28 cellular contexts compared by ENCODE assay signal in the genomic region with DNA sequence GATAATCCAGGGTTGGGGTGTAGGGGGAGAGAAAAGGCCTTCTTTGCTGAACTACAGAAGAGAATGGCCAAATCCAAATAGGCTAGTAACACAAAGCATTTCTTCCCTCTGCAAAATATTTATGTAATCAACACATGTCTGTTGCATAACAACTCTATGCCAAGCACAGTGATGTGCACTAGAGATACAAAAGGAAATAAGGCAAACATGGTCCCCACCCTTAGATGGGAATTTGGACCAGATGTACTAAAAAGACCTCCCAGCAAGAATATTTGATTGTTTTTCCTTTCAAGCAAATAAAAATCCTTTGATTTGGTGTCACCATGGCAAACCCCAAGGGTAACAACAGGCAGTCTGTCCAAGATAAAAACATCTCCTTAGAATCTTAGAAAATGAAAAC.
"Had no signal": no experiment of that assay in that cellular context is flagged by ENCODE, and none has a peak within 500 bp of the region (broad histone marks: within the 10 kb centered on the region; RNA-seq: fewer than 3 reads in every experiment).

No MANE protein-coding gene starts in this region.

- H3K27ac ChIP-seq: neural progenitor cell, ovary, parathyroid adenoma, psoas muscle, right lobe of liver, stomach, thoracic aorta, thyroid gland, tibial nerve, upper lobe of left lung, vagina had no signal

- H3K9me3 Mint-ChIP-seq: stimulated activated naive CD8-positive, alpha-beta T cell treated with anti-CD3 and anti-CD28 coated beads, Interleukin-15, Interleukin-2, amounts not matched to agents 100 ng/mL and 50 ng/mL, for 24 hours had no signal

- ATAC-seq: natural killer cell; psoas muscle; right cardiac atrium; right lobe of liver; stimulated activated effector memory CD8-positive, alpha-beta T cell treated with anti-CD3 and anti-CD28 coated beads, Interleukin-12 subunit alpha, Interleukin-12 subunit beta, amount 100 ng/mL, for 72 hours; stimulated activated naive B cell treated with anti-CD40 and anti-IgM and Interleukin-4, amounts not matched to agents 10 μg/mL and 1 μg/mL and 100 μg/mL, for 72 hours had no signal

- DNase-seq: natural killer cell; occipital lobe; ovary; posterior cingulate gyrus; psoas muscle; right cardiac atrium; right lobe of liver; small intestine; stimulated activated CD4-positive, alpha-beta T cell treated with anti-CD3 and anti-CD28 coated beads, Interleukin-15, amount 100 ng/mL, for 24 hours; stimulated activated CD4-positive, alpha-beta T cell treated with anti-CD3 and anti-CD28 coated beads, Interleukin-2, amount 100 ng/mL, for 24 hours; stimulated activated CD4-positive, alpha-beta T cell treated with anti-CD3 and anti-CD28 coated beads, Interleukin-2, amount 100 ng/mL, for 48 hours; stimulated activated CD4-positive, alpha-beta T cell treated with anti-CD3 and anti-CD28 coated beads, Interleukin-4, amount 100 ng/mL, for 24 hours; stimulated activated naive B cell treated with anti-CD40 and anti-IgM and Interleukin-4, amounts not matched to agents 10 μg/mL and 1 μg/mL and 100 μg/mL, for 72 hours; stimulated activated naive CD4-positive, alpha-beta T cell treated with Interleukin-2 at 50 U/mL for 16 hours; stomach; thyroid gland; trophoblast cell; upper lobe of left lung had no signal

- H3K36me3 ChIP-seq: neural progenitor cell, ovary, right lobe of liver, stomach, thoracic aorta, thyroid gland, tibial nerve, upper lobe of left lung, vagina had no signal

- H3K79me2 ChIP-seq: parathyroid adenoma had no signal

- H3K9me3 ChIP-seq: ovary, psoas muscle, right lobe of liver, stomach, thoracic aorta, thyroid gland, tibial nerve, upper lobe of left lung, vagina had no signal

- H3K27me3 ChIP-seq: neural progenitor cell, ovary, right lobe of liver, stomach, thyroid gland, tibial nerve, upper lobe of left lung, vagina had no signal

- H3K4me1 ChIP-seq: neural progenitor cell, parathyroid adenoma, psoas muscle, right lobe of liver, stomach, thyroid gland, tibial nerve, upper lobe of left lung had no signal

- H3K4me2 ChIP-seq: neural progenitor cell had no signal

- H3K9ac ChIP-seq: neural progenitor cell, parathyroid adenoma had no signal

- H3K4me3 ChIP-seq: neural progenitor cell, ovary, psoas muscle, right lobe of liver, stomach, thoracic aorta, thyroid gland, tibial nerve, upper lobe of left lung, vagina had no signal

- H3K27ac Mint-ChIP-seq: natural killer cell; nephron; neural progenitor cell; progenitor cell of endocrine pancreas; stimulated activated effector memory CD8-positive, alpha-beta T cell treated with anti-CD3 and anti-CD28 coated beads, Interleukin-12 subunit alpha, Interleukin-12 subunit beta, amount 100 ng/mL, for 72 hours; stimulated activated naive B cell treated with anti-CD40 and anti-IgM and Interleukin-4, amounts not matched to agents 10 μg/mL and 1 μg/mL and 100 μg/mL, for 72 hours; stimulated activated naive CD8-positive, alpha-beta T cell treated with anti-CD3 and anti-CD28 coated beads, Interleukin-15, Interleukin-2, amounts not matched to agents 100 ng/mL and 50 ng/mL, for 24 hours had no signal

- H3K36me3 Mint-ChIP-seq: natural killer cell; neural progenitor cell; stimulated activated effector memory CD8-positive, alpha-beta T cell treated with anti-CD3 and anti-CD28 coated beads, Interleukin-12 subunit alpha, Interleukin-12 subunit beta, amount 100 ng/mL, for 72 hours; stimulated activated naive B cell treated with anti-CD40 and anti-IgM and Interleukin-4, amounts not matched to agents 10 μg/mL and 1 μg/mL and 100 μg/mL, for 72 hours had no signal

- H2AFZ ChIP-seq: neural progenitor cell, parathyroid adenoma had no signal

- FAIRE-seq: small intestine, urothelium cell line had no signal
